ENCODE assay signal across 10 cellular contexts in the genomic region with DNA sequence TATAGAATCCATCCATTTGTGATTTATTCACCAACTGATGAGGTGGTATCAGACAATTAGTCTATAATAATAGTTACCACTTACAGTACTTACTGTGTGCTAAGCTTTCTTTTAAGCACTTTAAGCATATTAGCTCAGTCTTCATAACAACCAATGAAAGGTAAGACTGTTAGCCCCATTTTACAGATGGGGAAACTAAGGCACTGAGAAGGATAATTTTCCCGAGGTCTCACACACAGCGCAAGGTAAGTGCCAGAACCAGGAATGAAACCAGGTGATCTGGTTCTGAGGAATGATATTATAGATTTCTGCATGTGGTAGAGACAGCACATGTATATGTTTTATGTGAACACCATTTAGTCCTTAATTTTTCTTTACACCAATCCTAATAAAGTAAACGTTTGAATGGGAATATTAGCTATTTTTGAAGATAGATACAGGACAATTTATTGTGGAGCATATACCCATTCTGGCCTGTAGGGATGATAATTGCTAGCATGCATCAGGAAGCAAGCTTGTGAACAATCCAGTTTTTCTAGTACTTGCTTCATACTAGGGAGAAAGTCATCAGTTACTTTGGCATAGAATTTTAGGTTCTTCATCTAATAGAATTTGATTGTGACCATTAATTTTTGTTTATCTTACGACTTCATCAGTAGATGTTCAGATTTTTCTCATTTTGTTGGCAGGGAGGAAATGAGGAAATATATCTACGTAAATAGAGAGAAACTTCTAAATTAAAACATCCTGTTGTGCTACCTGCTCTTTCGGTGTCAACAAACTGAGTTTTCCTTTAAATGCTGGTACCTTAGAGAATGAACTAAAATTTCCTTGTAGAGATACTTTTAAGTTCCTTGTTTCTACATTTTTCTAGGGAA. TPM values are rescaled to one million over a fixed set of nuclear protein-coding genes. Genes with fewer than 3 reads are reported as not detected.
DNase-seq lines count a peak whose midpoint lies in the region; ATAC-seq and TF ChIP-seq lines count a peak whose summit lies in the region.
"Had no signal": no experiment of that assay in that cellular context is flagged by ENCODE, and none has a peak within 500 bp of the region (broad histone marks: within the 10 kb centered on the region; RNA-seq: fewer than 3 reads in every experiment).

No MANE protein-coding gene starts in this region.

- no peaks in the 10 kb centered on the region for H3F3A ChIP-seq in smooth muscle cell (ENCODE audit: low read depth)

- CTCF ChIA-PET in RWPE1 (lab: Yijun Ruan, JAX) = interaction anchor here (0.6 to 1.4 kb wide), 6 partner anchors 8 to 942 kb away, joined by 3 to 5 read pairs (median 4); no protein-coding TSS in a partner anchor

- peak; percentile 22; the same call in 1 of the 2 replicates for TF ChIP-seq CTCF in RWPE1 (conservative IDR thresholded peaks at IDR 0.05; ENCODE audit: low read depth)
- TF ChIP-seq CTCF in smooth muscle cell (IDR thresholded peaks at IDR 0.05; ENCODE audit: borderline replicate concordance, insufficient read depth, poor library complexity, severe bottlenecking) = peak; percentile 29

- no peak overlapping the region for H3K9ac ChIP-seq in smooth muscle cell (ENCODE audit: low read depth)

- no peak overlapping the region for H2AFZ ChIP-seq in smooth muscle cell (ENCODE audit: low read depth)

- DNase-seq in NOMO-1 treated with DMSO at 0.1 percent for 48 hours (lab: John Stamatoyannopoulos, UW; ENCODE audit: unreplicated experiment) (peak; percentile 18), NOMO-1 treated with dmso at 0.1 percent for 144 hours (lab: John Stamatoyannopoulos, UW; ENCODE audit: unreplicated experiment) (no peak), RWPE1 (ENCODE audit: low spot score) (peak; percentile 78), epithelial cell of prostate (ENCODE audit: low read depth, low spot score) (peak; percentile 44), smooth muscle cell (lab: John Stamatoyannopoulos, UW; ENCODE audit: unreplicated experiment) (no peak), activated gamma-delta T cell treated with Interleukin-2 at 50 U/mL for 16 hours (no peak)
- DNase-seq: left colon, substantia nigra had no signal

- H3K9me3 ChIP-seq in smooth muscle cell (replicated peaks; ENCODE audit: low read depth) = no peaks in the 10 kb centered on the region

- H3K27ac ChIP-seq in RWPE1 = no peak overlapping the region
- no peak overlapping the region for H3K27ac ChIP-seq in epithelial cell of prostate
- no peak overlapping the region for H3K27ac ChIP-seq in smooth muscle cell (ENCODE audit: low read depth)

- peak overlapping the region; percentile 90 for H3K4me2 ChIP-seq in smooth muscle cell

- no peak for ATAC-seq in HG02759 (IDR thresholded peaks at IDR 0.05; ENCODE audit: unreplicated experiment)
- no peak for ATAC-seq in GM18868 (IDR thresholded peaks at IDR 0.05; ENCODE audit: unreplicated experiment)
- ATAC-seq: left colon had no signal

- peaks cover 79% of the 10 kb centered on the region for H3K79me2 ChIP-seq in smooth muscle cell (ENCODE audit: low read depth)

- no peaks in the 10 kb centered on the region for H3K36me3 ChIP-seq in smooth muscle cell (ENCODE audit: low read depth)

- peaks cover 18% of the 10 kb centered on the region for H3K4me1 ChIP-seq in smooth muscle cell (ENCODE audit: low read depth)

- no peak overlapping the region for H3K4me3 ChIP-seq in smooth muscle cell

- POLR2A ChIA-PET in RWPE1 (lab: Yijun Ruan, JAX; ENCODE audit: low non-redundant PET) = interaction anchor here (0.6 kb wide), 1 partner anchor 21 kb away, joined by 3 read pairs; no protein-coding TSS in a partner anchor

- peaks cover 75% of the 10 kb centered on the region for H4K20me1 ChIP-seq in smooth muscle cell (ENCODE audit: low read depth)

- 78% methylated on average over 6 of the region's 6 CpGs for WGBS in smooth muscle cell (ENCODE audit: low lambda C conversion rate)

- no peaks in the 10 kb centered on the region for H3K27me3 ChIP-seq in smooth muscle cell (ENCODE audit: low read depth)

RNA-seq across cellular contexts. Expression of a gene that starts 3.0 kb away (rescaled TPM):
- total RNA-seq in smooth muscle cell = 99.6 and 99.8 TPM in 2 replicates
- 226 and 246 TPM in 2 replicates for polyA plus RNA-seq in smooth muscle cell

RNA-seq across cellular contexts. Expression of a gene that starts 21.4 kb away (rescaled TPM):
- 12.0 and 12.3 TPM in 2 replicates for total RNA-seq in smooth muscle cell
- 8.8 and 8.9 TPM in 2 replicates for polyA plus RNA-seq in smooth muscle cell

Comparison
In these comparisons a context has a peak if more than half of its experiments do, and no peak if none do; other contexts are left out.
1. DNase-seq: peak in NOMO-1 treated with DMSO at 0.1 percent for 48 hours (single experiment), RWPE1 (single experiment) and epithelial cell of prostate (single experiment); none in NOMO-1 treated with dmso at 0.1 percent for 144 hours (single experiment), smooth muscle cell (single experiment) and activated gamma-delta T cell treated with Interleukin-2 at 50 U/mL for 16 hours (single experiment).